Comparison of ENCODE assay signal across 6 cellular contexts in the genomic region with DNA sequence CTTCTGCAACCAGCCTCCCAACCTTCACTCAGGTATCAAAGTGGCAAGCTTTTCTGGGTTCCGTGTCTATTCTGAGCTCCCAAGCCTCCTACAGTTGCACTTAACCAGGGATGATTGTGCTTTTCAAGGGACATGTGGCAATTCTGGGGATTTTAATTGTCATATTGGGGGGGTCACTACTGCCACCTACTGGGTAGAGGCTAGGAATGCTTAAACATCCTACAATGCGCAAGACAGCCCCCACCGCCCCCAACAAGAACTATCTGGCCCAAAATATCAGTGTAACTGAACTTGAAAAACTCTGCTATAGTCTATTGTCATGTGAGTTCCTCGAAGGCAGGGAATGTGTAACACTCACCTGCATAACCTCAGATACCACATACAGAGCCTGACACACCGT.
DNase-seq lines count a peak whose midpoint lies in the region; ATAC-seq, FAIRE-seq and TF ChIP-seq lines count a peak whose summit lies in the region.
"Not testable (repeated sequence)": the region's sequence is repeated elsewhere in the genome, so short reads cannot be mapped to it uniquely, and the experiment has no call there.

No MANE protein-coding gene starts in this region.

- intact Hi-C loops in OCI-LY7 (cut with micrococcal nuclease; ENCODE audit: unreplicated experiment); K562 (cut with micrococcal nuclease); left lung (cut with DNase I); upper lobe of right lung (cut with DNase I): not testable (repeated sequence)
- intact Hi-C loops in activated CD4-positive, alpha-beta T cell treated with anti-CD3 and anti-CD28 coated beads for 36 hours (cut with DNase I, micrococcal nuclease), result loop anchor here in 1 of 2 experiments (10.0 kb wide), 1 partner anchor 129 kb away; a partner anchor contains a TSS

- H3K27ac ChIP-seq in OCI-LY7 (ENCODE audit: low read depth, low read length, poor library complexity, severe bottlenecking); K562 (ENCODE audit: extremely low read depth, low read depth, low read length); left lung; upper lobe of right lung: not testable (repeated sequence)

- not testable (repeated sequence) for H3K9me2 ChIP-seq in OCI-LY7 (ENCODE audit: insufficient read depth, low read length)

- H3K27me3 Mint-ChIP-seq in HFFc6 (ENCODE audit: insufficient read depth), result peaks cover 14% of the 10 kb centered on the region
- H3K27me3 Mint-ChIP-seq in activated CD4-positive, alpha-beta T cell treated with anti-CD3 and anti-CD28 coated beads for 36 hours, result not testable (repeated sequence)

- not testable (repeated sequence) for H3K4me2 ChIP-seq in OCI-LY7 (ENCODE audit: low read length); K562 (ENCODE audit: insufficient read depth, low read length)

- CTCF ChIA-PET in OCI-LY7 (lab: Charles Lee; ENCODE audit: unreplicated experiment); activated CD4-positive, alpha-beta T cell treated with anti-CD3 and anti-CD28 coated beads for 36 hours (lab: Charles Lee); K562 (lab: Yijun Ruan, JAX; ENCODE audit: low intra/inter-chr PET ratio): not testable (repeated sequence)

- H2AFZ ChIP-seq in OCI-LY7 (ENCODE audit: low read length); K562 (ENCODE audit: low read depth, low read length): not testable (repeated sequence)

- not testable (repeated sequence) for H3K4me1 ChIP-seq in OCI-LY7 (ENCODE audit: insufficient read depth, low read length, poor library complexity, severe bottlenecking); K562 (replicated peaks in 1 of 2; ENCODE audit: control insufficient read depth in 2 of 2, insufficient read depth in 2 of 2, low read length in 2 of 2); left lung; upper lobe of right lung

- H4K20me1 ChIP-seq in OCI-LY7 (ENCODE audit: insufficient read depth, low read length); K562 (replicated peaks; ENCODE audit: control insufficient read depth, insufficient read depth, low read length): not testable (repeated sequence)

- not testable (repeated sequence) for H3K36me3 ChIP-seq in OCI-LY7 (ENCODE audit: insufficient read depth, low read length); K562 (ENCODE audit: control insufficient read depth, insufficient read depth, low read length); left lung; upper lobe of right lung

- TF ChIP-seq RAD21 in K562 (CRISPR knock-in tag; conservative IDR thresholded peaks at IDR 0.05 in 1 of 2, IDR thresholded peaks at IDR 0.05 in 1 of 2), result not testable (repeated sequence)

- POLR2A ChIA-PET in OCI-LY7 (lab: Charles Lee); activated CD4-positive, alpha-beta T cell treated with anti-CD3 and anti-CD28 coated beads for 36 hours (lab: Charles Lee); K562 (lab: Yijun Ruan, JAX): not testable (repeated sequence)

- DNase-seq in HFFc6; OCI-LY7 (ENCODE audit: low spot score); activated CD4-positive, alpha-beta T cell treated with anti-CD3 and anti-CD28 coated beads for 36 hours; K562 (ENCODE audit: extremely low read depth in 1 of 4, low spot score in 3 of 4); left lung; upper lobe of right lung: not testable (repeated sequence)

- in situ Hi-C loops in K562 (cut with MboI), result not testable (repeated sequence)

- not testable (repeated sequence) for H3K4me3 Mint-ChIP-seq in HFFc6; activated CD4-positive, alpha-beta T cell treated with anti-CD3 and anti-CD28 coated beads for 36 hours

- H3K27ac Mint-ChIP-seq in HFFc6; activated CD4-positive, alpha-beta T cell treated with anti-CD3 and anti-CD28 coated beads for 36 hours: not testable (repeated sequence)

- not testable (repeated sequence) for H3K9me3 ChIP-seq in OCI-LY7 (ENCODE audit: low read length); K562 (replicated peaks; ENCODE audit: control insufficient read depth, insufficient read depth, low read depth, low read length); left lung; upper lobe of right lung

- WGBS in K562 (ENCODE audit: insufficient coverage, low coverage, missing lambda C conversion rate), result no CpG with 5 or more reads among the region's 5 CpGs

- peak; percentile 77 for FAIRE-seq in K562 (lab: Jason Lieb, UNC)

- not testable (repeated sequence) for H3K9me1 ChIP-seq in K562 (ENCODE audit: control insufficient read depth, insufficient read depth, low read length)

- ATAC-seq in activated CD4-positive, alpha-beta T cell treated with anti-CD3 and anti-CD28 coated beads for 36 hours, result peak; percentile 44
- ATAC-seq in K562 (peak; percentile 77), left lung (peak; percentile 14), upper lobe of right lung (peak; percentile 28)

- not testable (repeated sequence) for H3K4me1 Mint-ChIP-seq in HFFc6 (ENCODE audit: low read depth); activated CD4-positive, alpha-beta T cell treated with anti-CD3 and anti-CD28 coated beads for 36 hours

- TF ChIP-seq CTCF in HFFc6 (IDR thresholded peaks at IDR 0.05), result peak; percentile 13; the same call in 1 of the 2 replicates
- 0 out of 2 replicates have a peak, but pooled peaks have one; percentile 20 for TF ChIP-seq CTCF in OCI-LY7 (conservative IDR thresholded peaks at IDR 0.05; ENCODE audit: low read length)
- TF ChIP-seq CTCF in K562 (IDR thresholded peaks at IDR 0.05 in 2 of 3, conservative IDR thresholded peaks at IDR 0.05 in 1 of 3; ENCODE audit: insufficient read depth in 2 of 3, low read depth in 1 of 3, low read length in 3 of 3); left lung (IDR thresholded peaks at IDR 0.05); upper lobe of right lung (IDR thresholded peaks at IDR 0.05): not testable (repeated sequence)

- TF ChIP-seq EP300 in K562 (IDR thresholded peaks at IDR 0.05; ENCODE audit: low read length), result not testable (repeated sequence)

- not testable (repeated sequence) for H3K9ac ChIP-seq in K562 (ENCODE audit: insufficient read depth in 1 of 2, low read depth in 2 of 2, low read length in 2 of 2)

- not testable (repeated sequence) for TF ChIP-seq POLR2A in K562 (conservative IDR thresholded peaks at IDR 0.05)

- H3K27me3 ChIP-seq in K562 (ENCODE audit: control insufficient read depth in 2 of 2, insufficient read depth in 2 of 2, low read length in 2 of 2); left lung; upper lobe of right lung: not testable (repeated sequence)

- BruUV-seq in OCI-LY7 (replicated peaks; lab: Mats Ljungman, UMichigan); K562 (replicated peaks; lab: Mats Ljungman, UMichigan): not testable (repeated sequence)

- H3K79me2 ChIP-seq in OCI-LY7 (ENCODE audit: insufficient read depth, low read depth, low read length), result not testable (repeated sequence)
- H3K79me2 ChIP-seq in K562 (ENCODE audit: control insufficient read depth, insufficient read depth, low read length), result peaks cover 18% of the 10 kb centered on the region

- H3K36me3 Mint-ChIP-seq in HFFc6 (ENCODE audit: low read depth); activated CD4-positive, alpha-beta T cell treated with anti-CD3 and anti-CD28 coated beads for 36 hours (ENCODE audit: low read depth): not testable (repeated sequence)

- not testable (repeated sequence) for H3K9me3 Mint-ChIP-seq in HFFc6; activated CD4-positive, alpha-beta T cell treated with anti-CD3 and anti-CD28 coated beads for 36 hours (ENCODE audit: low read depth)

- H3K4me3 ChIP-seq in OCI-LY7 (ENCODE audit: low read depth, low read length, poor library complexity, severe bottlenecking); K562; left lung; upper lobe of right lung: not testable (repeated sequence)

Comparison
In these comparisons a context has a peak if more than half of its experiments do, and no peak if none do; other contexts are left out.
1. ATAC-seq: peak in every context shown above with its lines; median percentile 77 in K562; 44 in activated CD4-positive, alpha-beta T cell treated with anti-CD3 and anti-CD28 coated beads for 36 hours; 28 in upper lobe of right lung; 14 in left lung.